ENCODE assay signal across 22 cellular contexts in the genomic region with DNA sequence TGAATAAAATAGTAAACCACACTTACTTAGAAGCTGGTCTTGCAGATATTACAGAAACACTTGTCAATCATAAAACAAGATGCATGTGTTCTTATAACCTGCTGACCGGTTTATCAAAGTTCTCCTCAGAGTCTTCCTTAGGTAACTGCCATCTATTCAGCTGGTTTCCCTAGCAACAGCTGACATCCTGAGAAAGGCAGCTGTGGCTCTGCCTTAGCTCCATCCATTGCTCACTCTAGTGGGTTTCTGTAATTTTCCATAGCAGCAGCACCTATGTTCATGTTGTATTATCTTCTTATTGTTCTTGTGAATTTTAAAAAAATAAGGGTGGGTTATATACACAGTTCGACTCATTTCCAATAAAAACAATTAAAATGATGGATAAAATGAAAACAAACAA.
DNase-seq lines count a peak whose midpoint lies in the region; ATAC-seq and TF ChIP-seq lines count a peak whose summit lies in the region.
"Had no signal": no experiment of that assay in that cellular context is flagged by ENCODE, and none has a peak within 500 bp of the region (broad histone marks: within the 10 kb centered on the region; RNA-seq: fewer than 3 reads in every experiment).

No MANE protein-coding gene starts in this region.

- H3K27me3 ChIP-seq in SK-N-SH (ENCODE audit: insufficient read depth) = no peaks in the 10 kb centered on the region
- H3K27me3 ChIP-seq in PC-3 (ENCODE audit: low read length) = no peaks in the 10 kb centered on the region
- H3K27me3 ChIP-seq in neural cell (ENCODE audit: insufficient read depth, low read depth, low read length) = no peaks in the 10 kb centered on the region
- H3K27me3 ChIP-seq: SJSA1 had no signal

- H3K4me3 ChIP-seq in SK-N-SH (ENCODE audit: low read depth in 2 of 2, low read length in 1 of 2) = no peak overlapping the region
- no peak overlapping the region for H3K4me3 ChIP-seq in PC-3 (ENCODE audit: low read length)
- H3K4me3 ChIP-seq in neural cell (ENCODE audit: low read length) = peak overlapping the region; percentile 5
- H3K4me3 ChIP-seq: SJSA1 had no signal

- H3K9me2 ChIP-seq in SK-N-SH (no peaks in the 10 kb centered on the region), PC-3 (replicated peaks; ENCODE audit: low read length) (no peaks in the 10 kb centered on the region), neural cell (ENCODE audit: insufficient read depth, low read length) (no peaks in the 10 kb centered on the region)

- no peak for TF ChIP-seq EP300 in SK-N-SH (IDR thresholded peaks at IDR 0.05; ENCODE audit: borderline replicate concordance in 1 of 2, low read depth in 1 of 2, low read length in 1 of 2)
- TF ChIP-seq EP300 in neural cell (conservative IDR thresholded peaks at IDR 0.05; ENCODE audit: poor library complexity, severe bottlenecking) = peak; percentile 35

- H3F3A ChIP-seq in SK-N-SH (replicated peaks; ENCODE audit: insufficient read depth) (no peaks in the 10 kb centered on the region), PC-3 (ENCODE audit: low read length, unreplicated experiment) (no peaks in the 10 kb centered on the region), neural cell (ENCODE audit: insufficient read depth, low read length, poor library complexity, severe bottlenecking) (peaks cover 3% of the 10 kb centered on the region)

- H3K4me1 ChIP-seq in SK-N-SH (ENCODE audit: control insufficient read depth in 1 of 2, insufficient read depth in 2 of 2, low read depth in 1 of 2, low read length in 1 of 2) (no peaks in the 10 kb centered on the region), PC-3 (ENCODE audit: insufficient read depth, low read length) (no peaks in the 10 kb centered on the region)
- H3K4me1 ChIP-seq: SJSA1 had no signal

- no peak overlapping the region for H3K27ac ChIP-seq in SK-N-SH (ENCODE audit: low read depth in 2 of 2, low read length in 1 of 2)
- no peak overlapping the region for H3K27ac ChIP-seq in PC-3 (ENCODE audit: low read length)
- peak overlapping the region; percentile 81 for H3K27ac ChIP-seq in neural cell (ENCODE audit: low read length)
- H3K27ac ChIP-seq: KMS-11, SJSA1 had no signal

- H2AFZ ChIP-seq in SK-N-SH (ENCODE audit: low read depth) = no peak overlapping the region
- no peak overlapping the region for H2AFZ ChIP-seq in PC-3 (ENCODE audit: low read length)
- H2AFZ ChIP-seq in neural cell (ENCODE audit: low read depth, low read length) = peak overlapping the region; percentile 80

- no peak for ATAC-seq in SK-N-SH treated with all-trans-retinoic acid at 6 μM for 48 hours
- peak; percentile 70 for ATAC-seq in PC-3
- ATAC-seq: Panc1 had no signal

- no peaks in the 10 kb centered on the region for H3K36me3 ChIP-seq in SK-N-SH (replicated peaks in 1 of 2; ENCODE audit: control insufficient read depth in 1 of 2, insufficient read depth in 2 of 2, low read length in 1 of 2)
- H3K36me3 ChIP-seq in PC-3 (ENCODE audit: low read depth, low read length) = no peaks in the 10 kb centered on the region
- H3K36me3 ChIP-seq in neural cell (ENCODE audit: insufficient read depth, low read length) = no peaks in the 10 kb centered on the region
- H3K36me3 ChIP-seq: SJSA1 had no signal

- TF ChIP-seq RAD21 in SK-N-SH (IDR thresholded peaks at IDR 0.05; ENCODE audit: low read length) = no peak
- no peak for TF ChIP-seq RAD21 in neural cell (conservative IDR thresholded peaks at IDR 0.05)

- H3K9ac ChIP-seq in SK-N-SH (no peak overlapping the region), PC-3 (ENCODE audit: low read length) (no peak overlapping the region), neural cell (ENCODE audit: low read length) (peak overlapping the region; percentile 40)
- H3K9ac ChIP-seq: KMS-11 had no signal

- no peaks in the 10 kb centered on the region for H3K79me2 ChIP-seq in SK-N-SH (ENCODE audit: insufficient read depth)
- no peaks in the 10 kb centered on the region for H3K79me2 ChIP-seq in PC-3 (ENCODE audit: low read length)
- H3K79me2 ChIP-seq in neural cell (replicated peaks; ENCODE audit: insufficient read depth, low read length) = no peaks in the 10 kb centered on the region

- POLR2A ChIA-PET in SK-N-SH (lab: Yijun Ruan, JAX) (interaction anchor here (1.1 kb wide), 1 partner anchor 14 kb away, joined by 3 read pairs; no protein-coding TSS in a partner anchor), PC-3 (lab: Charles Lee; ENCODE audit: unreplicated experiment) (no interaction called here)

- H3K9me3 ChIP-seq in SK-N-SH = no peaks in the 10 kb centered on the region
- H3K9me3 ChIP-seq in PC-3 (ENCODE audit: low read length) = no peaks in the 10 kb centered on the region
- no peaks in the 10 kb centered on the region for H3K9me3 ChIP-seq in neural cell (ENCODE audit: low read length)
- H3K9me3 ChIP-seq: Caco-2, SJSA1 had no signal

- H3K4me2 ChIP-seq in SK-N-SH = no peak overlapping the region
- no peak overlapping the region for H3K4me2 ChIP-seq in PC-3 (ENCODE audit: low read length)
- peak overlapping the region; percentile 41 for H3K4me2 ChIP-seq in neural cell (ENCODE audit: low read length)
- H3K4me2 ChIP-seq: KMS-11 had no signal

- intact Hi-C loops in PC-3 (cut with micrococcal nuclease) = no loop called here

- WGBS in SK-N-SH (ENCODE audit: low lambda C conversion rate) = 42% methylated on average over 2 of the region's 2 CpGs

- CTCF ChIA-PET in SK-N-SH (lab: Yijun Ruan, JAX) (interaction anchor here (0.8 kb wide), 1 partner anchor 14 kb away, joined by 3 read pairs; no protein-coding TSS in a partner anchor), PC-3 (lab: Charles Lee) (no interaction called here)

- H4K20me1 ChIP-seq in SK-N-SH (ENCODE audit: insufficient read depth) (no peaks in the 10 kb centered on the region), PC-3 (ENCODE audit: low read length) (no peaks in the 10 kb centered on the region), neural cell (ENCODE audit: insufficient read depth) (no peaks in the 10 kb centered on the region)

- DNase-seq in SK-N-SH (no peak), NCI-H1417 treated with DMSO at 0.1 percent for 48 hours (lab: John Stamatoyannopoulos, UW) (peak; percentile 4), PC-3 (no peak), NCI-H1092 treated with DMSO at 0.1 percent for 48 hours (lab: John Stamatoyannopoulos, UW) (no peak)
- no peak for DNase-seq in stimulated activated CD8-positive, alpha-beta memory T cell treated with anti-CD3 and anti-CD28 coated beads, Interleukin-4, amount 100 ng/mL, for 48 hours
- DNase-seq: Caco-2; CD4-positive, CD25-positive, alpha-beta regulatory T cell; DMS153; GDM1; H9; NCI-H1105; NCI-H1694 treated with DMSO at 0.1 percent for 48 hours; NCI-H2081 treated with DMSO at 0.1 percent for 48 hours; NCI-H345; NK-92 treated with Interleukin-12 subunit alpha and Interleukin-12 subunit beta, amount 100 ng/mL, for 24 hours; SW 1271; T-helper 2 cell had no signal

- BruUV-seq in PC-3 (replicated peaks; lab: Mats Ljungman, UMichigan) = no TSS peak

- TF ChIP-seq CTCF in SK-N-SH (IDR thresholded peaks at IDR 0.05) (no peak), PC-3 (conservative IDR thresholded peaks at IDR 0.05; ENCODE audit: low read depth, low read length) (no peak), neural cell (IDR thresholded peaks at IDR 0.05; ENCODE audit: poor library complexity, severe bottlenecking) (no peak)

TF ChIP-seq in SK-N-SH, 30 proteins besides CTCF, POLR2A, EP300 and RAD21:
- TF ChIP-seq RFX5 (IDR thresholded peaks at IDR 0.05; ENCODE audit: low read length) = peak; percentile 91
- TF ChIP-seq RXRA (IDR thresholded peaks at IDR 0.05; ENCODE audit: borderline replicate concordance, low read depth) = no peak

TF ChIP-seq in SK-N-SH treated with all-trans-retinoic acid at 6 μM for 48 hours, 23 proteins besides CTCF, POLR2A, EP300 and RAD21 (continues in another document):
- TF ChIP-seq ZNF565 (CRISPR knock-in tag; conservative IDR thresholded peaks at IDR 0.05; ENCODE audit: low read depth) (no peak), CSDC2 (CRISPR knock-in tag; IDR thresholded peaks at IDR 0.05) (no peak), TOX (CRISPR knock-in tag; IDR thresholded peaks at IDR 0.05; ENCODE audit: borderline replicate concordance) (no peak), BACH2 (CRISPR knock-in tag; IDR thresholded peaks at IDR 0.05; ENCODE audit: borderline replicate concordance) (no peak), ARNTL (CRISPR knock-in tag; IDR thresholded peaks at IDR 0.05; ENCODE audit: borderline replicate concordance, low read depth) (no peak)
- TF ChIP-seq, protein P1, sequence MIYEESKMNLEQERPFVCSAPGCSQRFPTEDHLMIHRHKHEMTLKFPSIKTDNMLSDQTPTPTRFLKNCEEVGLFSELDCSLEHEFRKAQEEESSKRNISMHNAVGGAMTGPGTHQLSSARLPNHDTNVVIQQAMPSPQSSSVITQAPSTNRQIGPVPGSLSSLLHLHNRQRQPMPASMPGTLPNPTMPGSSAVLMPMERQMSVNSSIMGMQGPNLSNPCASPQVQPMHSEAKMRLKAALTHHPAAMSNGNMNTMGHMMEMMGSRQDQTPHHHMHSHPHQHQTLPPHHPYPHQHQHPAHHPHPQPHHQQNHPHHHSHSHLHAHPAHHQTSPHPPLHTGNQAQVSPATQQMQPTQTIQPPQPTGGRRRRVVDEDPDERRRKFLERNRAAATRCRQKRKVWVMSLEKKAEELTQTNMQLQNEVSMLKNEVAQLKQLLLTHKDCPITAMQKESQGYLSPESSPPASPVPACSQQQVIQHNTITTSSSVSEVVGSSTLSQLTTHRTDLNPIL (CRISPR knock-in tag; IDR thresholded peaks at IDR 0.05; ENCODE audit: low read depth) = no peak

TF ChIP-seq in neural cell, 6 proteins besides CTCF, POLR2A, EP300 and RAD21 (continues in another document):
- peak; percentile 16 for TF ChIP-seq POLR2AphosphoS5 (IDR thresholded peaks at IDR 0.05)
